Comparison of ENCODE assay signal across 8 cellular contexts in genomic region chr6:5471044-5471443, GRCh38.
DNase-seq lines count a peak whose midpoint lies in the region; ATAC-seq and TF ChIP-seq lines count a peak whose summit lies in the region.

No MANE protein-coding gene starts in this region.

- TF ChIP-seq POLR2A in transverse colon (IDR thresholded peaks at IDR 0.05), result no peak

- intact Hi-C loops in transverse colon (cut with DNase I; ENCODE audit: low total_unique reads), result no loop called here

- CTCF ChIA-PET in BJ (lab: Yijun Ruan, JAX), result interaction anchor here (0.6 to 3.1 kb wide), 38 partner anchors 9 to 1076 kb away, joined by 3 to 30 read pairs (median 3); no protein-coding TSS in a partner anchor

- POLR2A ChIA-PET in BJ (lab: Charles Lee), result no interaction called here

- H3K4me3 ChIP-seq in BJ (ENCODE audit: low read depth, low read length), result no peak overlapping the region
- H3K4me3 ChIP-seq in Karpas-422 (ENCODE audit: low read length), result no peak overlapping the region
- no peak overlapping the region for H3K4me3 ChIP-seq in transverse colon

- ATAC-seq in GM19455 (IDR thresholded peaks at IDR 0.05; ENCODE audit: unreplicated experiment) (peak; percentile 81), foreskin keratinocyte (peak; percentile 74)

- H3K36me3 ChIP-seq in BJ (ENCODE audit: control insufficient read depth, insufficient read depth, low read length) (no peaks in the 10 kb centered on the region), Karpas-422 (ENCODE audit: insufficient read depth, low read length) (no peaks in the 10 kb centered on the region), transverse colon (no peaks in the 10 kb centered on the region)

- no peak overlapping the region for H3K9ac ChIP-seq in Karpas-422 (ENCODE audit: low read length)

- no peak for DNase-seq in BJ (ENCODE audit: low read depth)
- peak; percentile 86 for DNase-seq in Karpas-422
- DNase-seq in RPMI7951 (ENCODE audit: low read depth), result peak; percentile 51
- DNase-seq in activated T-helper 9 cell treated with anti-CD3 and anti-CD28 coated beads, Interleukin-2, amount 50 U/mL, for 16 hours (ENCODE audit: low read depth), result peak; percentile 19
- peak in 1 of 2 donors; percentile 28 for DNase-seq in foreskin keratinocyte
- DNase-seq in occipital lobe (lab: John Stamatoyannopoulos, UW), result peak; percentile 44
- peak; percentile 44 for DNase-seq in transverse colon

- H2AFZ ChIP-seq in Karpas-422 (ENCODE audit: low read length), result no peak overlapping the region

- no peak for TF ChIP-seq EP300 in transverse colon (IDR thresholded peaks at IDR 0.05; ENCODE audit: low read depth)

- H3K9me2 ChIP-seq in Karpas-422 (replicated peaks; ENCODE audit: insufficient read depth, low read length), result no peaks in the 10 kb centered on the region

- in situ Hi-C loops in transverse colon (cut with MboI; ENCODE audit: low pct_ligation_motif_present in 1 of 4, low pct_unique_long_range_greater_than_20kb in 1 of 4, low sequenced_read_pairs in 3 of 4), result no loop called here

- H3K27me3 ChIP-seq in BJ (ENCODE audit: control insufficient read depth, insufficient read depth, low read length) (no peaks in the 10 kb centered on the region), Karpas-422 (ENCODE audit: low read length) (no peaks in the 10 kb centered on the region), foreskin keratinocyte (no peaks in the 10 kb centered on the region), transverse colon (no peaks in the 10 kb centered on the region)

- no peaks in the 10 kb centered on the region for H3K79me2 ChIP-seq in Karpas-422 (ENCODE audit: low read length)

- H4K20me1 ChIP-seq in Karpas-422 (ENCODE audit: insufficient read depth, low read depth, low read length), result peaks cover 14% of the 10 kb centered on the region

- H3K27ac ChIP-seq in Karpas-422 (ENCODE audit: low read length), result no peak overlapping the region
- H3K27ac ChIP-seq in foreskin keratinocyte, result no peak overlapping the region
- no peak overlapping the region for H3K27ac ChIP-seq in transverse colon

- no peak overlapping the region for H3K4me2 ChIP-seq in Karpas-422 (ENCODE audit: low read depth, low read length, poor library complexity, severe bottlenecking)

- TF ChIP-seq CTCF in BJ (IDR thresholded peaks at IDR 0.05; ENCODE audit: insufficient read depth, low read depth, low read length), result peak; percentile 95
- peak; percentile 73 for TF ChIP-seq CTCF in foreskin keratinocyte (conservative IDR thresholded peaks at IDR 0.05)
- peak; percentile 60 to 74 (median 62) for TF ChIP-seq CTCF in transverse colon (IDR thresholded peaks at IDR 0.05)

- no peaks in the 10 kb centered on the region for H3K9me3 ChIP-seq in Karpas-422 (ENCODE audit: low read length)
- peaks cover 0 to 4% of the 10 kb centered on the region in 2 donors for H3K9me3 ChIP-seq in transverse colon

- 9 to 27% methylated on average over 8 of the region's 8 CpGs for WGBS in transverse colon (ENCODE audit: low coverage in 1 of 2), 2 donors

- H3K4me1 ChIP-seq in Karpas-422 (ENCODE audit: low read length), result peaks cover 5% of the 10 kb centered on the region
- peaks cover 3% of the 10 kb centered on the region for H3K4me1 ChIP-seq in foreskin keratinocyte
- H3K4me1 ChIP-seq in transverse colon, result peaks cover 0 to 5% (median 0%) of the 10 kb centered on the region in 4 donors
